Comparison of ENCODE assay signal across 1 cellular context in the genomic region with DNA sequence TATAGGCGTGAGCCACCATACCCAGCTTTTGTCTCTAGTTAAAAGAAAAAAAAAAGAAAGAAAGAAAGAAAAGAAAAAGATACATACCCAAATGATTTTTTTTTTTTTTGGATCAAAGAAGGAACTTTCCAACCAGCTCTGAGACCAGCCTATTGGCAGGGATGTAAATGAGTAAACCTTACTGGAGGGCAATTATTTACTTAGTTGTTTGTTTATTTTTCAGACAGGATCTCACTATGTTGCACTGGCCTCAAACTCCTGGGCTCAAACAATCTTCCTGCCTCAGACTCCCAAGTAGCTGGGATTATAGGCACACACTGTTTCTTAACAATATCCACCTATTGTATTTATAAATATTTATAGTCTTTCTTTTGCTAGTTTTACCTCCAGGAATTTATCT.
TF ChIP-seq lines count a peak whose summit lies in the region.

No MANE protein-coding gene starts in this region.

TF ChIP-seq in HepG2, 621 proteins besides CTCF, POLR2A, EP300 and RAD21:
- no peak for TF ChIP-seq ZBTB20 (CRISPR knock-in tag; IDR thresholded peaks at IDR 0.05; ENCODE audit: borderline replicate concordance, low read depth)
- TF ChIP-seq ZNF251 (CRISPR knock-in tag; IDR thresholded peaks at IDR 0.05), result no peak
- TF ChIP-seq, protein P1, sequence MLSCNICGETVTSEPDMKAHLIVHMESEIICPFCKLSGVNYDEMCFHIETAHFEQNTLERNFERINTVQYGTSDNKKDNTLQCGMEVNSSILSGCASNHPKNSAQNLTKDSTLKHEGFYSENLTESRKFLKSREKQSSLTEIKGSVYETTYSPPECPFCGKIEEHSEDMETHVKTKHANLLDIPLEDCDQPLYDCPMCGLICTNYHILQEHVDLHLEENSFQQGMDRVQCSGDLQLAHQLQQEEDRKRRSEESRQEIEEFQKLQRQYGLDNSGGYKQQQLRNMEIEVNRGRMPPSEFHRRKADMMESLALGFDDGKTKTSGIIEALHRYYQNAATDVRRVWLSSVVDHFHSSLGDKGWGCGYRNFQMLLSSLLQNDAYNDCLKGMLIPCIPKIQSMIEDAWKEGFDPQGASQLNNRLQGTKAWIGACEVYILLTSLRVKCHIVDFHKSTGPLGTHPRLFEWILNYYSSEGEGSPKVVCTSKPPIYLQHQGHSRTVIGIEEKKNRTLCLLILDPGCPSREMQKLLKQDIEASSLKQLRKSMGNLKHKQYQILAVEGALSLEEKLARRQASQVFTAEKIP (CRISPR knock-in tag; IDR thresholded peaks at IDR 0.05; ENCODE audit: borderline replicate concordance), result no peak
- TF ChIP-seq, protein P2, sequence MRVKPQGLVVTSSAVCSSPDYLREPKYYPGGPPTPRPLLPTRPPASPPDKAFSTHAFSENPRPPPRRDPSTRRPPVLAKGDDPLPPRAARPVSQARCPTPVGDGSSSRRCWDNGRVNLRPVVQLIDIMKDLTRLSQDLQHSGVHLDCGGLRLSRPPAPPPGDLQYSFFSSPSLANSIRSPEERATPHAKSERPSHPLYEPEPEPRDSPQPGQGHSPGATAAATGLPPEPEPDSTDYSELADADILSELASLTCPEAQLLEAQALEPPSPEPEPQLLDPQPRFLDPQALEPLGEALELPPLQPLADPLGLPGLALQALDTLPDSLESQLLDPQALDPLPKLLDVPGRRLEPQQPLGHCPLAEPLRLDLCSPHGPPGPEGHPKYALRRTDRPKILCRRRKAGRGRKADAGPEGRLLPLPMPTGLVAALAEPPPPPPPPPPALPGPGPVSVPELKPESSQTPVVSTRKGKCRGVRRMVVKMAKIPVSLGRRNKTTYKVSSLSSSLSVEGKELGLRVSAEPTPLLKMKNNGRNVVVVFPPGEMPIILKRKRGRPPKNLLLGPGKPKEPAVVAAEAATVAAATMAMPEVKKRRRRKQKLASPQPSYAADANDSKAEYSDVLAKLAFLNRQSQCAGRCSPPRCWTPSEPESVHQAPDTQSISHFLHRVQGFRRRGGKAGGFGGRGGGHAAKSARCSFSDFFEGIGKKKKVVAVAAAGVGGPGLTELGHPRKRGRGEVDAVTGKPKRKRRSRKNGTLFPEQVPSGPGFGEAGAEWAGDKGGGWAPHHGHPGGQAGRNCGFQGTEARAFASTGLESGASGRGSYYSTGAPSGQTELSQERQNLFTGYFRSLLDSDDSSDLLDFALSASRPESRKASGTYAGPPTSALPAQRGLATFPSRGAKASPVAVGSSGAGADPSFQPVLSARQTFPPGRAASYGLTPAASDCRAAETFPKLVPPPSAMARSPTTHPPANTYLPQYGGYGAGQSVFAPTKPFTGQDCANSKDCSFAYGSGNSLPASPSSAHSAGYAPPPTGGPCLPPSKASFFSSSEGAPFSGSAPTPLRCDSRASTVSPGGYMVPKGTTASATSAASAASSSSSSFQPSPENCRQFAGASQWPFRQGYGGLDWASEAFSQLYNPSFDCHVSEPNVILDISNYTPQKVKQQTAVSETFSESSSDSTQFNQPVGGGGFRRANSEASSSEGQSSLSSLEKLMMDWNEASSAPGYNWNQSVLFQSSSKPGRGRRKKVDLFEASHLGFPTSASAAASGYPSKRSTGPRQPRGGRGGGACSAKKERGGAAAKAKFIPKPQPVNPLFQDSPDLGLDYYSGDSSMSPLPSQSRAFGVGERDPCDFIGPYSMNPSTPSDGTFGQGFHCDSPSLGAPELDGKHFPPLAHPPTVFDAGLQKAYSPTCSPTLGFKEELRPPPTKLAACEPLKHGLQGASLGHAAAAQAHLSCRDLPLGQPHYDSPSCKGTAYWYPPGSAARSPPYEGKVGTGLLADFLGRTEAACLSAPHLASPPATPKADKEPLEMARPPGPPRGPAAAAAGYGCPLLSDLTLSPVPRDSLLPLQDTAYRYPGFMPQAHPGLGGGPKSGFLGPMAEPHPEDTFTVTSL (CRISPR knock-in tag; IDR thresholded peaks at IDR 0.05; ENCODE audit: borderline replicate concordance), result no peak
- TF ChIP-seq ARNT2 (CRISPR knock-in tag; IDR thresholded peaks at IDR 0.05; ENCODE audit: low read depth), result no peak
- no peak for TF ChIP-seq HHEX (CRISPR knock-in tag; IDR thresholded peaks at IDR 0.05)
- no peak for TF ChIP-seq FOXP1 (IDR thresholded peaks at IDR 0.05)
- TF ChIP-seq FOXP1 (CRISPR knock-in tag; IDR thresholded peaks at IDR 0.05), result peak; percentile 12; the same call in 1 of the 2 replicates
- no peak for TF ChIP-seq SNAI1 (CRISPR knock-in tag; IDR thresholded peaks at IDR 0.05; ENCODE audit: borderline replicate concordance)
- no peak for TF ChIP-seq ZNF224 (CRISPR knock-in tag; IDR thresholded peaks at IDR 0.05)
- no peak for TF ChIP-seq GATAD2A (CRISPR knock-in tag; IDR thresholded peaks at IDR 0.05)
- TF ChIP-seq FOSL1 (CRISPR knock-in tag; IDR thresholded peaks at IDR 0.05; ENCODE audit: borderline replicate concordance), result no peak
- TF ChIP-seq ZNF121 (CRISPR knock-in tag; IDR thresholded peaks at IDR 0.05), result peak; percentile 23; the same call in 1 of the 2 replicates
